Comparison of ENCODE assay signal across 18 cellular contexts in the genomic region with DNA sequence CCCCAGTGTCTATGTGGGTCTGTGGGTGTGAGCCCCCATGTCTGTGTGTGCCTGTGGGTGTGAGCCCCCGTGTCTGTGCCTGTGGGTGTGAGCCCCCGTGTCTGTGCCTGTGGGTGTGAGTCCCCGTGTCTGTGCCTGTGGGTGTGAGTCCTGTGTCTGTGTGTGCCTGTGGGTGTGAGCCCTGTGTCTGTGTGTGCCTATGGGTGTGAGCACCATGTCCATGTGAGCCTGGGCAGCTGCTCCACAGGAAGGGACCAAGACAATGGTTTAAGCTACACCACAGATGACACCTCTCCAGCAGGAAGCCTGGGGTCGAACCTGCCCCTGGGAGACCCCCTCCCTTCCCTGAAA.
A peak's percentile ranks its signal among the peaks of the same experiment; 100 is the strongest.
DNase-seq lines count a peak whose midpoint lies in the region; ATAC-seq and TF ChIP-seq lines count a peak whose summit lies in the region.
"Had no signal": no experiment of that assay in that cellular context is flagged by ENCODE, and none has a peak within 500 bp of the region (broad histone marks: within the 10 kb centered on the region; RNA-seq: fewer than 3 reads in every experiment).

No MANE protein-coding gene starts in this region.

- no peak overlapping the region for H3K4me3 ChIP-seq in OCI-LY7 (ENCODE audit: low read depth, low read length, poor library complexity, severe bottlenecking)
- no peak overlapping the region for H3K4me3 ChIP-seq in upper lobe of left lung
- H3K4me3 ChIP-seq: mucosa of descending colon, pancreas had no signal

- H3K27me3 ChIP-seq in upper lobe of left lung = no peaks in the 10 kb centered on the region
- H3K27me3 ChIP-seq: pancreas had no signal

- H3K36me3 Mint-ChIP-seq in effector memory CD8-positive, alpha-beta T cell (ENCODE audit: insufficient read depth) = peaks cover 6% of the 10 kb centered on the region
- no peaks in the 10 kb centered on the region for H3K36me3 Mint-ChIP-seq in stimulated activated effector memory CD8-positive, alpha-beta T cell treated with anti-CD3 and anti-CD28 coated beads, Interleukin-12 subunit alpha, Interleukin-12 subunit beta, amount 100 ng/mL, for 72 hours
- H3K36me3 Mint-ChIP-seq: brain had no signal

- no peaks in the 10 kb centered on the region for H3K9me2 ChIP-seq in OCI-LY7 (ENCODE audit: insufficient read depth, low read length)

- no peaks in the 10 kb centered on the region for H3K79me2 ChIP-seq in OCI-LY7 (ENCODE audit: insufficient read depth, low read depth, low read length)

- H3K4me1 ChIP-seq in OCI-LY7 (ENCODE audit: insufficient read depth, low read length, poor library complexity, severe bottlenecking) (peaks cover 49% of the 10 kb centered on the region), upper lobe of left lung (peaks cover 0 to 12% (median 5%) of the 10 kb centered on the region in 4 donors)
- H3K4me1 ChIP-seq: pancreas had no signal

- BruUV-seq in OCI-LY7 (replicated peaks; lab: Mats Ljungman, UMichigan) = no TSS peak

- peaks cover 29 to 30% of the 10 kb centered on the region in 2 donors for H3K27me3 Mint-ChIP-seq in effector memory CD8-positive, alpha-beta T cell

- no peaks in the 10 kb centered on the region for H4K20me1 ChIP-seq in OCI-LY7 (ENCODE audit: insufficient read depth, low read length)

- POLR2A ChIA-PET in OCI-LY7 (lab: Charles Lee) = no interaction called here

- H3K27ac ChIP-seq in OCI-LY7 (ENCODE audit: low read depth, low read length, poor library complexity, severe bottlenecking) = no peak overlapping the region
- H3K27ac ChIP-seq in upper lobe of left lung = no peak overlapping the region
- H3K27ac ChIP-seq: pancreas had no signal

- H3K4me2 ChIP-seq in OCI-LY7 (ENCODE audit: low read length) = peak overlapping the region; percentile 62

- CTCF ChIA-PET in OCI-LY7 (lab: Charles Lee; ENCODE audit: unreplicated experiment) = no interaction called here

- DNase-seq in Right ventricle myocardium superior (peak; percentile 36), Right ventricle myocardium inferior (ENCODE audit: missing footprints) (no peak), OCI-LY7 (ENCODE audit: low spot score) (no peak), LoVo (ENCODE audit: low spot score) (no peak), upper lobe of left lung (no peak)
- peak; percentile 59 to 65 (median 64) for DNase-seq in effector memory CD8-positive, alpha-beta T cell
- no peak for DNase-seq in stimulated activated effector memory CD8-positive, alpha-beta T cell treated with anti-CD3 and anti-CD28 coated beads, Interleukin-12 subunit alpha, Interleukin-12 subunit beta, amount 100 ng/mL, for 72 hours (ENCODE audit: low spot score in 2 of 2)
- DNase-seq: activated CD4-positive, alpha-beta T cell treated with anti-CD3 and anti-CD28 coated beads, Interleukin-2, amount 50 U/mL, for 4 hours; activated effector memory CD4-positive, alpha-beta T cell treated with anti-CD3 and anti-CD28 coated beads, Interleukin-2, amount 50 U/mL, for 16 hours; GF-D8; kidney glomerular epithelial cell; mucosa of descending colon; NCI-H345; pancreas; stimulated activated CD4-positive, alpha-beta T cell treated with anti-CD3 and anti-CD28 coated beads, Interleukin-2, amount 100 ng/mL, for 48 hours; T1000 had no signal

- no peaks in the 10 kb centered on the region for H3K9me3 Mint-ChIP-seq in effector memory CD8-positive, alpha-beta T cell
- no peaks in the 10 kb centered on the region for H3K9me3 Mint-ChIP-seq in stimulated activated effector memory CD8-positive, alpha-beta T cell treated with anti-CD3 and anti-CD28 coated beads, Interleukin-12 subunit alpha, Interleukin-12 subunit beta, amount 100 ng/mL, for 72 hours

- no peak for TF ChIP-seq CTCF in OCI-LY7 (conservative IDR thresholded peaks at IDR 0.05; ENCODE audit: low read length)
- no peak for TF ChIP-seq CTCF in upper lobe of left lung (IDR thresholded peaks at IDR 0.05)

- 38 to 60% methylated on average over 2 to 4 of the region's 4 CpGs for WGBS in upper lobe of left lung, 2 donors

- intact Hi-C loops in Right ventricle myocardium superior (cut with DNase I) = no loop called here
- intact Hi-C loops in Right ventricle myocardium inferior (cut with DNase I) = no loop called here
- intact Hi-C loops in OCI-LY7 (cut with micrococcal nuclease; ENCODE audit: unreplicated experiment) = loop anchor here (10.0 kb wide), 2 partner anchors 139 to 221 kb away; no protein-coding TSS in a partner anchor

- peak overlapping the region; percentile 59 for H2AFZ ChIP-seq in OCI-LY7 (ENCODE audit: low read length)

- no peaks in the 10 kb centered on the region for H3K36me3 ChIP-seq in OCI-LY7 (ENCODE audit: insufficient read depth, low read length)
- no peaks in the 10 kb centered on the region for H3K36me3 ChIP-seq in upper lobe of left lung
- H3K36me3 ChIP-seq: pancreas had no signal

- peaks cover 29 to 33% of the 10 kb centered on the region in 2 donors for H3K4me1 Mint-ChIP-seq in effector memory CD8-positive, alpha-beta T cell (ENCODE audit: low read depth in 2 of 2)
- peaks cover 42% of the 10 kb centered on the region for H3K4me1 Mint-ChIP-seq in stimulated activated effector memory CD8-positive, alpha-beta T cell treated with anti-CD3 and anti-CD28 coated beads, Interleukin-12 subunit alpha, Interleukin-12 subunit beta, amount 100 ng/mL, for 72 hours

- H3K4me3 Mint-ChIP-seq in effector memory CD8-positive, alpha-beta T cell = peak overlapping the region; percentile 73 to 81
- H3K4me3 Mint-ChIP-seq in stimulated activated effector memory CD8-positive, alpha-beta T cell treated with anti-CD3 and anti-CD28 coated beads, Interleukin-12 subunit alpha, Interleukin-12 subunit beta, amount 100 ng/mL, for 72 hours = peak overlapping the region; percentile 50

- H3K27ac Mint-ChIP-seq in effector memory CD8-positive, alpha-beta T cell = peak overlapping the region; percentile 59 to 93
- H3K27ac Mint-ChIP-seq in stimulated activated effector memory CD8-positive, alpha-beta T cell treated with anti-CD3 and anti-CD28 coated beads, Interleukin-12 subunit alpha, Interleukin-12 subunit beta, amount 100 ng/mL, for 72 hours = peak overlapping the region; percentile 60

- H3K9me3 ChIP-seq in OCI-LY7 (ENCODE audit: low read length) = no peaks in the 10 kb centered on the region
- no peaks in the 10 kb centered on the region for H3K9me3 ChIP-seq in upper lobe of left lung
- H3K9me3 ChIP-seq: mucosa of descending colon, pancreas had no signal

- TF ChIP-seq POLR2A in upper lobe of left lung (IDR thresholded peaks at IDR 0.05) = no peak

- no peak for TF ChIP-seq EP300 in upper lobe of left lung (IDR thresholded peaks at IDR 0.05)

- no peak for ATAC-seq in Right ventricle myocardium superior (ENCODE audit: poor library complexity)
- no peak for ATAC-seq in Right ventricle myocardium inferior
- ATAC-seq in effector memory CD8-positive, alpha-beta T cell (replicated peaks) = peak; percentile 87
- peak; percentile 8 for ATAC-seq in stimulated activated effector memory CD8-positive, alpha-beta T cell treated with anti-CD3 and anti-CD28 coated beads, Interleukin-12 subunit alpha, Interleukin-12 subunit beta, amount 100 ng/mL, for 72 hours
- no peak for ATAC-seq in upper lobe of left lung (ENCODE audit: low FRiP score in 2 of 2)
- no peak for ATAC-seq in GM21723 (IDR thresholded peaks at IDR 0.05; ENCODE audit: unreplicated experiment)
- ATAC-seq: mucosa of descending colon, pancreas had no signal

Comparison
In these comparisons a context has a peak if more than half of its experiments do, and no peak if none do; other contexts are left out.
1. DNase-seq: peak in Right ventricle myocardium superior (single experiment) and effector memory CD8-positive, alpha-beta T cell (3 of 3); none in Right ventricle myocardium inferior (single experiment), OCI-LY7 (single experiment), stimulated activated effector memory CD8-positive, alpha-beta T cell treated with anti-CD3 and anti-CD28 coated beads, Interleukin-12 subunit alpha, Interleukin-12 subunit beta, amount 100 ng/mL, for 72 hours (0 of 2), LoVo (single experiment) and upper lobe of left lung (0 of 2).
2. ATAC-seq: peak in effector memory CD8-positive, alpha-beta T cell (single experiment) and stimulated activated effector memory CD8-positive, alpha-beta T cell treated with anti-CD3 and anti-CD28 coated beads, Interleukin-12 subunit alpha, Interleukin-12 subunit beta, amount 100 ng/mL, for 72 hours (single experiment); none in Right ventricle myocardium superior (single experiment), Right ventricle myocardium inferior (single experiment), upper lobe of left lung (0 of 2) and GM21723 (single experiment).